In genomic region chrX:104113237-104113965, GRCh38 we compare ENCODE assay signal across 8 cellular contexts. TPM values are rescaled to one million over a fixed set of nuclear protein-coding genes. Genes with fewer than 3 reads are reported as not detected.
DNase-seq lines count a peak whose midpoint lies in the region; ATAC-seq and TF ChIP-seq lines count a peak whose summit lies in the region.

No MANE protein-coding gene starts in this region.

- intact Hi-C loops in heart right ventricle (cut with DNase I), result no loop called here

- TF ChIP-seq CTCF in heart right ventricle (IDR thresholded peaks at IDR 0.05) (peak; percentile 13 to 63 (median 43)), progenitor cell of endocrine pancreas (IDR thresholded peaks at IDR 0.05; ENCODE audit: unreplicated experiment) (peak; percentile 56)

- peak overlapping the region; percentile 90 for H3K27ac Mint-ChIP-seq in activated naive CD8-positive, alpha-beta T cell treated with anti-CD3 and anti-CD28 coated beads for 36 hours
- H3K27ac Mint-ChIP-seq in progenitor cell of endocrine pancreas, result no peak overlapping the region

- no peaks in the 10 kb centered on the region for H3K27me3 Mint-ChIP-seq in activated naive CD8-positive, alpha-beta T cell treated with anti-CD3 and anti-CD28 coated beads for 36 hours
- H3K27me3 Mint-ChIP-seq in progenitor cell of endocrine pancreas, result no peaks in the 10 kb centered on the region

- H3K27ac ChIP-seq in SJSA1 (no peak overlapping the region), heart right ventricle (peak overlapping the region in 1 of 10 donors; percentile 80)

- WGBS in heart right ventricle, 2 donors, result 8 to 11% methylated on average over 18 to 22 of the region's 22 CpGs

- H3K4me3 ChIP-seq in SJSA1 (peak overlapping the region; percentile 53; the same call in 1 of the 2 replicates), heart right ventricle (peak overlapping the region in 9 of 10 donors; percentile 40 to 76 (median 65))

- H3K9me3 Mint-ChIP-seq in activated naive CD8-positive, alpha-beta T cell treated with anti-CD3 and anti-CD28 coated beads for 36 hours, result no peaks in the 10 kb centered on the region
- H3K9me3 Mint-ChIP-seq in progenitor cell of endocrine pancreas (ENCODE audit: low read depth), result peaks cover 7% of the 10 kb centered on the region

- H3K36me3 ChIP-seq in SJSA1, result no peaks in the 10 kb centered on the region
- H3K36me3 ChIP-seq in heart right ventricle, result no peaks in the 10 kb centered on the region

- peak overlapping the region; percentile 90 for H3K4me3 Mint-ChIP-seq in activated naive CD8-positive, alpha-beta T cell treated with anti-CD3 and anti-CD28 coated beads for 36 hours
- peak overlapping the region; percentile 89 for H3K4me3 Mint-ChIP-seq in progenitor cell of endocrine pancreas (ENCODE audit: low read depth)

- no peaks in the 10 kb centered on the region for H3K9me3 ChIP-seq in SJSA1 (replicated peaks)
- H3K9me3 ChIP-seq in heart right ventricle, result no peaks in the 10 kb centered on the region

- DNase-seq in DMS 273 treated with DMSO at 0.1 percent for 48 hours (lab: John Stamatoyannopoulos, UW) (peak; percentile 18), KBM-7 (peak; percentile 78), SJSA1 (ENCODE audit: low read depth in 1 of 2, low spot score in 2 of 2) (peak; percentile 33 to 47), heart right ventricle (peak; percentile 24 to 26), progenitor cell of endocrine pancreas (ENCODE audit: low spot score, unreplicated experiment) (peak; percentile 24)
- peak; percentile 55 for DNase-seq in activated naive CD8-positive, alpha-beta T cell treated with anti-CD3 and anti-CD28 coated beads for 36 hours

- ATAC-seq in GM21515 (IDR thresholded peaks at IDR 0.05; ENCODE audit: unreplicated experiment) (peak; percentile 50), heart right ventricle (peak in 7 of 8 donors; percentile 57 to 91 (median 81)), GM18858 (IDR thresholded peaks at IDR 0.05; ENCODE audit: unreplicated experiment) (no peak)

- peaks cover 9% of the 10 kb centered on the region for H3K36me3 Mint-ChIP-seq in activated naive CD8-positive, alpha-beta T cell treated with anti-CD3 and anti-CD28 coated beads for 36 hours
- no peaks in the 10 kb centered on the region for H3K36me3 Mint-ChIP-seq in progenitor cell of endocrine pancreas (ENCODE audit: insufficient read depth)

- H3K4me1 ChIP-seq in SJSA1 (replicated peaks) (no peaks in the 10 kb centered on the region), heart right ventricle (peaks cover 0 to 20% (median 4%) of the 10 kb centered on the region in 9 donors)

- in situ Hi-C loops in KBM-7 (cut with MboI; ENCODE audit: low pct_unique_long_range_greater_than_20kb, low sequenced_read_pairs), result no loop called here

- peaks cover 47% of the 10 kb centered on the region for H3K4me1 Mint-ChIP-seq in activated naive CD8-positive, alpha-beta T cell treated with anti-CD3 and anti-CD28 coated beads for 36 hours
- peaks cover 1% of the 10 kb centered on the region for H3K4me1 Mint-ChIP-seq in progenitor cell of endocrine pancreas (ENCODE audit: low read depth)

- H3K27me3 ChIP-seq in SJSA1 (replicated peaks) (no peaks in the 10 kb centered on the region), heart right ventricle (peaks cover 0 to 38% (median 0%) of the 10 kb centered on the region in 7 donors)

RNA-seq across cellular contexts. Expression of gene ZCCHC18, which starts 1.1 kb away (rescaled TPM):
- total RNA-seq in SJSA1 (2014; rRNA removed; shearing (Covaris generic)), result 1.2 and 1.6 TPM in 2 replicates
- total RNA-seq in activated naive CD8-positive, alpha-beta T cell treated with anti-CD3 and anti-CD28 coated beads for 36 hours, result 1 to 10 TPM; 5.5 to 5.8 TPM
- 1 to 10 TPM in 3 of 10 donors, under 1 TPM in 6, not detected in 1; 0.38 to 1.7 (median 0.52) TPM for total RNA-seq in heart right ventricle
- under 1 TPM; 0.48 to 0.80 TPM for polyA plus RNA-seq in heart right ventricle
- 5.1 and 5.9 TPM in 2 replicates for total RNA-seq in progenitor cell of endocrine pancreas

RNA-seq across cellular contexts. Expression of gene TMSB15C, which starts 37.4 kb away (rescaled TPM):
- 3.1 and 5.8 TPM in 2 replicates for total RNA-seq in SJSA1 (2014; rRNA removed; shearing (Covaris generic))
- 1 to 10 TPM; 2.2 to 2.5 TPM for total RNA-seq in activated naive CD8-positive, alpha-beta T cell treated with anti-CD3 and anti-CD28 coated beads for 36 hours
- total RNA-seq in heart right ventricle, result under 1 TPM in 7 of 10 donors, not detected in 3; 0.09 to 0.35 (median 0.15) TPM
- under 1 TPM; 0.14 to 0.15 TPM for polyA plus RNA-seq in heart right ventricle
- 15.5 and 17.3 TPM in 2 replicates for total RNA-seq in progenitor cell of endocrine pancreas

RNA-seq across cellular contexts. Expression of gene SLC25A53, which starts 43.4 kb away (rescaled TPM):
- 1.9 and 6.2 TPM in 2 replicates for total RNA-seq in SJSA1 (2014; rRNA removed; shearing (Covaris generic))
- 1 to 10 TPM; 5.2 to 5.8 TPM for total RNA-seq in activated naive CD8-positive, alpha-beta T cell treated with anti-CD3 and anti-CD28 coated beads for 36 hours
- total RNA-seq in heart right ventricle (10 to 100 TPM; 10.8 to 15.6 (median 11.6) TPM), progenitor cell of endocrine pancreas (9.9 and 10.0 TPM in 2 replicates)
- 1 to 10 TPM; 4.2 to 5.6 TPM for polyA plus RNA-seq in heart right ventricle

RNA-seq across cellular contexts. Expression of gene FAM199X, which starts 52.9 kb away (rescaled TPM):
- total RNA-seq in SJSA1 (2014; rRNA removed; shearing (Covaris generic)), result 18.9 and 26.0 TPM in 2 replicates
- 1 to 10 TPM; 7.8 to 8.1 TPM for total RNA-seq in activated naive CD8-positive, alpha-beta T cell treated with anti-CD3 and anti-CD28 coated beads for 36 hours
- 10 to 100 TPM; 10.5 to 12.8 (median 11.1) TPM for total RNA-seq in heart right ventricle
- polyA plus RNA-seq in heart right ventricle, result 1 to 10 TPM; 4.2 to 8.5 TPM
- 23.2 TPM in 2 replicates for total RNA-seq in progenitor cell of endocrine pancreas

Comparison
In these comparisons a context has a peak if more than half of its experiments do, and no peak if none do; other contexts are left out.
1. DNase-seq: peak in every context shown above with its lines; median percentile 78 in KBM-7; 55 in activated naive CD8-positive, alpha-beta T cell treated with anti-CD3 and anti-CD28 coated beads for 36 hours; 40 in SJSA1; 25 in heart right ventricle; 24 in progenitor cell of endocrine pancreas; 18 in DMS 273 treated with DMSO at 0.1 percent for 48 hours.